In genomic region chr7:73556208-73557107, GRCh38 we compare ENCODE assay signal across 1 cellular context.
TF ChIP-seq lines count a peak whose summit lies in the region.

No MANE protein-coding gene starts in this region.

TF ChIP-seq in HepG2, 621 proteins besides CTCF, POLR2A, EP300 and RAD21 (continues in another document):
- TF ChIP-seq PLRG1 (conservative IDR thresholded peaks at IDR 0.05) (no peak), GATAD1 (CRISPR knock-in tag; IDR thresholded peaks at IDR 0.05) (no peak), ZNF281 (CRISPR knock-in tag; IDR thresholded peaks at IDR 0.05; ENCODE audit: borderline replicate concordance) (no peak), EZH2 (conservative IDR thresholded peaks at IDR 0.05; ENCODE audit: low read depth, low read length) (no peak), KAT7 (CRISPR knock-in tag; IDR thresholded peaks at IDR 0.05; ENCODE audit: borderline replicate concordance) (0 out of 2 replicates have a peak, but pooled peaks have one; percentile 10), ZNF770 (CRISPR knock-in tag; IDR thresholded peaks at IDR 0.05) (peak; percentile 97), HNF1B (CRISPR knock-in tag; IDR thresholded peaks at IDR 0.05) (no peak), ASH2L (IDR thresholded peaks at IDR 0.05; ENCODE audit: insufficient read length, low read depth, low read length) (peak; percentile 11), FOSL2 (CRISPR knock-in tag; IDR thresholded peaks at IDR 0.05) (no peak), MAZ (IDR thresholded peaks at IDR 0.05; ENCODE audit: borderline replicate concordance, low read depth, low read length) (no peak), MAZ (CRISPR knock-in tag; IDR thresholded peaks at IDR 0.05; ENCODE audit: low read depth) (no peak), JUNB (CRISPR knock-in tag; IDR thresholded peaks at IDR 0.05; ENCODE audit: borderline replicate concordance) (no peak), NONO (IDR thresholded peaks at IDR 0.05) (no peak), NONO (CRISPR knock-in tag; conservative IDR thresholded peaks at IDR 0.05) (no peak), AHDC1 (CRISPR knock-in tag; IDR thresholded peaks at IDR 0.05; ENCODE audit: borderline replicate concordance) (peak; percentile 33; the same call in 1 of the 2 replicates), ARID4A (CRISPR knock-in tag; IDR thresholded peaks at IDR 0.05; ENCODE audit: borderline replicate concordance) (peak; percentile 74; the same call in 1 of the 2 replicates), ZNF451 (CRISPR knock-in tag; IDR thresholded peaks at IDR 0.05) (no peak), KLF13 (CRISPR knock-in tag; IDR thresholded peaks at IDR 0.05) (no peak), KDM5B (CRISPR knock-in tag; IDR thresholded peaks at IDR 0.05; ENCODE audit: borderline replicate concordance) (0 out of 2 replicates have a peak, but pooled peaks have one; percentile 4), MYC (CRISPR knock-in tag; IDR thresholded peaks at IDR 0.05; ENCODE audit: borderline replicate concordance) (no peak), PHF21A (CRISPR knock-in tag; IDR thresholded peaks at IDR 0.05) (0 out of 2 replicates have a peak, but pooled peaks have one; percentile 6), SOX6 (IDR thresholded peaks at IDR 0.05) (no peak), SOX6 (CRISPR knock-in tag; IDR thresholded peaks at IDR 0.05) (peak; percentile 35; the same call in 1 of the 2 replicates), ZNF616 (CRISPR knock-in tag; IDR thresholded peaks at IDR 0.05; ENCODE audit: low read depth) (0 out of 2 replicates have a peak, but pooled peaks have one; percentile 33), ZFP91 (CRISPR knock-in tag; IDR thresholded peaks at IDR 0.05; ENCODE audit: borderline replicate concordance) (0 out of 2 replicates have a peak, but pooled peaks have one; percentile 35), ZNF510 (CRISPR knock-in tag; IDR thresholded peaks at IDR 0.05; ENCODE audit: low read depth) (no peak), ZNF432 (CRISPR knock-in tag; IDR thresholded peaks at IDR 0.05; ENCODE audit: borderline replicate concordance) (no peak), ZNF547 (CRISPR knock-in tag; IDR thresholded peaks at IDR 0.05) (no peak), ZNF12 (CRISPR knock-in tag; IDR thresholded peaks at IDR 0.05) (peak; percentile 7; the same call in 1 of the 2 replicates), ZNF121 (CRISPR knock-in tag; IDR thresholded peaks at IDR 0.05) (peak; percentile 93), SRSF9 (IDR thresholded peaks at IDR 0.05; ENCODE audit: borderline replicate concordance, insufficient read depth, low read depth, low read length, poor library complexity, severe bottlenecking) (no peak), HNRNPL (IDR thresholded peaks at IDR 0.05; ENCODE audit: low read depth, low read length) (no peak), ZNF546 (CRISPR knock-in tag; conservative IDR thresholded peaks at IDR 0.05) (peak; percentile 5; the same call in 1 of the 2 replicates), MAX (IDR thresholded peaks at IDR 0.05) (no peak), ZNF776 (CRISPR knock-in tag; IDR thresholded peaks at IDR 0.05) (no peak), CBX1 (IDR thresholded peaks at IDR 0.05; ENCODE audit: low read depth) (no peak), ETV5 (CRISPR knock-in tag; IDR thresholded peaks at IDR 0.05; ENCODE audit: borderline replicate concordance) (no peak), ZFP82 (CRISPR knock-in tag; IDR thresholded peaks at IDR 0.05; ENCODE audit: borderline replicate concordance) (peak; percentile 52; the same call in 1 of the 2 replicates), MYPOP (CRISPR knock-in tag; IDR thresholded peaks at IDR 0.05) (0 out of 2 replicates have a peak, but pooled peaks have one; percentile 46), CCAR2 (optimal IDR thresholded peaks at IDR 0.05; ENCODE audit: low read depth, low read length) (no peak)
